ENCODE assay signal across 15 cellular contexts in the genomic region with DNA sequence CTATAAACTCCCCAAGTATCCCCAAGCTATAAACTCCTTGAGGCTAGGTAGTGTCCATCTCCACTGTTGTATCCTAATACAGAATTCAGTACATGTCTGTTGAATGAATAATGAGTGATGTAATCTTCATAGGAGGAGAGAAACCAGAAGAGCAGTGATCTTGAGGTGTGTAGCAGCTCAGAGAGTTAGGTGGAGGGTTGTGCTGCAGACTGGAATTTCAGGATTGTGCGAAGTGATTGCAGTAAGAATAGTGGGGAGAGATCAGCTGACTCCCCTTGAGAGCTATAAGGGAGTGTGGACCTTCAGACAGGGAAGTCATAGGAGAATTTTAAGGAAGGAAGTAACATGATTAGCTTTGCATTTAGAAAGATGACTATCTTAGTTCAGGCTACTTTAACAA. TPM values are rescaled to one million over a fixed set of nuclear protein-coding genes. Genes with fewer than 3 reads are reported as not detected.
DNase-seq lines count a peak whose midpoint lies in the region; ATAC-seq, FAIRE-seq and TF ChIP-seq lines count a peak whose summit lies in the region.
"Had no signal": no experiment of that assay in that cellular context is flagged by ENCODE, and none has a peak within 500 bp of the region (broad histone marks: within the 10 kb centered on the region; RNA-seq: fewer than 3 reads in every experiment).

No MANE protein-coding gene starts in this region.

- H3K27me3 Mint-ChIP-seq in astrocyte (ENCODE audit: low read depth, unreplicated experiment) = no peaks in the 10 kb centered on the region
- H3K27me3 Mint-ChIP-seq: activated naive CD8-positive, alpha-beta T cell had no signal

- no peak overlapping the region for H3K4me3 ChIP-seq in astrocyte (ENCODE audit: insufficient read depth, low read depth, low read length)
- H3K4me3 ChIP-seq: vagina had no signal

- ATAC-seq in GM21390 (IDR thresholded peaks at IDR 0.05; ENCODE audit: unreplicated experiment) = no peak

- TF ChIP-seq CTCF in astrocyte (IDR thresholded peaks at IDR 0.05; ENCODE audit: insufficient read depth, low read depth, low read length) = no peak

- no peaks in the 10 kb centered on the region for H3K36me3 ChIP-seq in astrocyte (ENCODE audit: insufficient read depth, low read length)
- H3K36me3 ChIP-seq: vagina had no signal

- peaks cover 4% of the 10 kb centered on the region for H3K36me3 Mint-ChIP-seq in astrocyte (ENCODE audit: low read depth, unreplicated experiment)
- H3K36me3 Mint-ChIP-seq: activated naive CD8-positive, alpha-beta T cell had no signal

- peak overlapping the region; percentile 28 for H3K27ac Mint-ChIP-seq in astrocyte (ENCODE audit: unreplicated experiment)
- H3K27ac Mint-ChIP-seq: activated naive CD8-positive, alpha-beta T cell had no signal

- no peak for FAIRE-seq in astrocyte (lab: Jason Lieb, UNC)

- H3K4me3 Mint-ChIP-seq in astrocyte (ENCODE audit: unreplicated experiment) = peak overlapping the region; percentile 2
- H3K4me3 Mint-ChIP-seq: activated naive CD8-positive, alpha-beta T cell had no signal

- H3K27ac ChIP-seq in astrocyte (ENCODE audit: low read depth, low read length) = no peak overlapping the region
- H3K27ac ChIP-seq: KMS-11, vagina had no signal

- H3K79me2 ChIP-seq in astrocyte (ENCODE audit: insufficient read depth, low read length) = peaks cover 43% of the 10 kb centered on the region

- H4K20me1 ChIP-seq in astrocyte (ENCODE audit: insufficient read depth, low read length) = peaks cover 21% of the 10 kb centered on the region

- DNase-seq in AML-193 (lab: John Stamatoyannopoulos, UW) = peak; percentile 14 to 39
- peak; percentile 10 for DNase-seq in HT-29 (ENCODE audit: low spot score)
- DNase-seq in astrocyte (ENCODE audit: low read depth) = peak; percentile 29
- DNase-seq in kidney tubule cell (ENCODE audit: low spot score) = peak; percentile 88
- no peak for DNase-seq in superior temporal gyrus (ENCODE audit: extremely low spot score)
- no peak for DNase-seq in mesenteric fat pad (ENCODE audit: low spot score)
- DNase-seq in middle frontal gyrus (ENCODE audit: extremely low spot score, low spot score) = no peak
- DNase-seq: glutamatergic neuron, HCEC 1CT, NCI-H2171, posterior cingulate gyrus had no signal

- H3K9me3 Mint-ChIP-seq in astrocyte (ENCODE audit: unreplicated experiment) = no peaks in the 10 kb centered on the region

- peaks cover 31% of the 10 kb centered on the region for H3K4me1 Mint-ChIP-seq in astrocyte (ENCODE audit: low read depth, unreplicated experiment)

- H3K27me3 ChIP-seq in astrocyte (ENCODE audit: insufficient read depth, low read length) = no peaks in the 10 kb centered on the region
- H3K27me3 ChIP-seq: vagina had no signal

- H2AFZ ChIP-seq in astrocyte (ENCODE audit: low read depth, low read length) = no peak overlapping the region

- no peak overlapping the region for H3K9ac ChIP-seq in astrocyte (ENCODE audit: low read length)
- H3K9ac ChIP-seq: KMS-11 had no signal

- no peaks in the 10 kb centered on the region for H3K9me3 ChIP-seq in astrocyte (ENCODE audit: insufficient read depth, low read depth, low read length)
- H3K9me3 ChIP-seq: vagina had no signal

- H3K4me1 ChIP-seq in astrocyte (ENCODE audit: insufficient read depth, low read length) = peaks cover 12% of the 10 kb centered on the region

- no peak overlapping the region for H3K4me2 ChIP-seq in astrocyte (ENCODE audit: low read length)
- H3K4me2 ChIP-seq: KMS-11 had no signal

RNA-seq across cellular contexts. Expression of a gene that starts 4.3 kb away (rescaled TPM):
- 0.99 and 1.3 TPM in 2 replicates for total RNA-seq in HT-29 (2014; rRNA removed; shearing (Covaris generic))
- 33.7 and 44.6 TPM in 2 replicates for total RNA-seq in astrocyte
- total RNA-seq in mesenteric fat pad = 14.9 TPM

Comparison
In these comparisons a context has a peak if more than half of its experiments do, and no peak if none do; other contexts are left out.
1. DNase-seq: peak in AML-193 (2 of 2), HT-29 (single experiment), astrocyte (single experiment) and kidney tubule cell (single experiment); none in superior temporal gyrus (single experiment), mesenteric fat pad (single experiment) and middle frontal gyrus (single experiment).